Comparison of ENCODE assay signal across 1 cellular context in genomic region chr11:124673333-124674167, GRCh38.
TF ChIP-seq lines count a peak whose summit lies in the region.

A gene with protein sequence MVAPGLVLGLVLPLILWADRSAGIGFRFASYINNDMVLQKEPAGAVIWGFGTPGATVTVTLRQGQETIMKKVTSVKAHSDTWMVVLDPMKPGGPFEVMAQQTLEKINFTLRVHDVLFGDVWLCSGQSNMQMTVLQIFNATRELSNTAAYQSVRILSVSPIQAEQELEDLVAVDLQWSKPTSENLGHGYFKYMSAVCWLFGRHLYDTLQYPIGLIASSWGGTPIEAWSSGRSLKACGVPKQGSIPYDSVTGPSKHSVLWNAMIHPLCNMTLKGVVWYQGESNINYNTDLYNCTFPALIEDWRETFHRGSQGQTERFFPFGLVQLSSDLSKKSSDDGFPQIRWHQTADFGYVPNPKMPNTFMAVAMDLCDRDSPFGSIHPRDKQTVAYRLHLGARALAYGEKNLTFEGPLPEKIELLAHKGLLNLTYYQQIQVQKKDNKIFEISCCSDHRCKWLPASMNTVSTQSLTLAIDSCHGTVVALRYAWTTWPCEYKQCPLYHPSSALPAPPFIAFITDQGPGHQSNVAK (minus strand): TSS chr11:124673739. CDS start chr11:124673708, 31 bp downstream.
TSS of gene SPA17 (plus strand) at chr11:124673904. CDS start at chr11:124675265, 1,361 bp downstream.

TF ChIP-seq in HepG2, 621 proteins besides CTCF, POLR2A, EP300 and RAD21 (continued from another document and continues in another):
- TF ChIP-seq THAP9 (CRISPR knock-in tag; IDR thresholded peaks at IDR 0.05; ENCODE audit: borderline replicate concordance) = peak; percentile 70
- 0 out of 2 replicates have a peak, but pooled peaks have one; percentile 52 for TF ChIP-seq HMG20B (CRISPR knock-in tag; conservative IDR thresholded peaks at IDR 0.05)
- TF ChIP-seq KMT2A (CRISPR knock-in tag; IDR thresholded peaks at IDR 0.05) = peak; percentile 47; the same call in 1 of the 2 replicates
- peak; percentile 53; the same call in 1 of the 2 replicates for TF ChIP-seq ARID5B (CRISPR knock-in tag; IDR thresholded peaks at IDR 0.05)
- TF ChIP-seq ZNF761 (CRISPR knock-in tag; conservative IDR thresholded peaks at IDR 0.05) = 0 out of 2 replicates have a peak, but pooled peaks have one; percentile 64
- no peak for TF ChIP-seq SKI (IDR thresholded peaks at IDR 0.05; ENCODE audit: partially characterized antibody)
- no peak for TF ChIP-seq ZNF414 (CRISPR knock-in tag; IDR thresholded peaks at IDR 0.05)
- TF ChIP-seq ARID2 (CRISPR knock-in tag; IDR thresholded peaks at IDR 0.05; ENCODE audit: borderline replicate concordance) = no peak
- TF ChIP-seq ZSCAN31 (CRISPR knock-in tag; IDR thresholded peaks at IDR 0.05; ENCODE audit: low read depth) = 0 out of 2 replicates have a peak, but pooled peaks have one; percentile 53
- TF ChIP-seq ZNF841 (CRISPR knock-in tag; IDR thresholded peaks at IDR 0.05; ENCODE audit: borderline replicate concordance) = no peak
- no peak for TF ChIP-seq FOXO1 (CRISPR knock-in tag; IDR thresholded peaks at IDR 0.05)
- TF ChIP-seq JUN (CRISPR knock-in tag; IDR thresholded peaks at IDR 0.05) = 0 out of 2 replicates have a peak, but pooled peaks have one; percentile 14
- no peak for TF ChIP-seq NFE2L2 (IDR thresholded peaks at IDR 0.05; ENCODE audit: low read length)
- no peak for TF ChIP-seq ZNF83 (CRISPR knock-in tag; IDR thresholded peaks at IDR 0.05; ENCODE audit: borderline replicate concordance)
- TF ChIP-seq ZNF737 (CRISPR knock-in tag; IDR thresholded peaks at IDR 0.05; ENCODE audit: borderline replicate concordance) = no peak
- TF ChIP-seq PITX1 (CRISPR knock-in tag; IDR thresholded peaks at IDR 0.05) = 0 out of 2 replicates have a peak, but pooled peaks have one; percentile 62
- TF ChIP-seq HNRNPL (IDR thresholded peaks at IDR 0.05; ENCODE audit: low read depth, low read length) = no peak
- TF ChIP-seq ZNF431 (CRISPR knock-in tag; IDR thresholded peaks at IDR 0.05; ENCODE audit: borderline replicate concordance, low read depth) = no peak
- peak; percentile 99 for TF ChIP-seq ZNF362 (CRISPR knock-in tag; IDR thresholded peaks at IDR 0.05; ENCODE audit: borderline replicate concordance)
- no peak for TF ChIP-seq NR1H2 (CRISPR knock-in tag; IDR thresholded peaks at IDR 0.05; ENCODE audit: borderline replicate concordance, low read depth)
- no peak for TF ChIP-seq HMGXB3 (CRISPR knock-in tag; IDR thresholded peaks at IDR 0.05; ENCODE audit: borderline replicate concordance)
- peak; percentile 38; the same call in 1 of the 2 replicates for TF ChIP-seq BCL6 (CRISPR knock-in tag; IDR thresholded peaks at IDR 0.05)
- no peak for TF ChIP-seq ZNF629 (CRISPR knock-in tag; conservative IDR thresholded peaks at IDR 0.05)
- TF ChIP-seq NFIC (IDR thresholded peaks at IDR 0.05; ENCODE audit: low read length) = no peak
- no peak for TF ChIP-seq HNRNPUL1 (IDR thresholded peaks at IDR 0.05; ENCODE audit: low read depth, low read length)
- no peak for TF ChIP-seq TRAFD1 (CRISPR knock-in tag; IDR thresholded peaks at IDR 0.05; ENCODE audit: borderline replicate concordance)
- TF ChIP-seq SP140L (CRISPR knock-in tag; IDR thresholded peaks at IDR 0.05; ENCODE audit: borderline replicate concordance) = no peak
- no peak for TF ChIP-seq ZNF451 (CRISPR knock-in tag; IDR thresholded peaks at IDR 0.05)
- peak; percentile 64; the same call in 1 of the 2 replicates for TF ChIP-seq THAP11 (CRISPR knock-in tag; IDR thresholded peaks at IDR 0.05)
- no peak for TF ChIP-seq SMAD1 (CRISPR knock-in tag; IDR thresholded peaks at IDR 0.05; ENCODE audit: borderline replicate concordance, low read depth)
- no peak for TF ChIP-seq NPAS2 (CRISPR knock-in tag; IDR thresholded peaks at IDR 0.05; ENCODE audit: borderline replicate concordance)
- TF ChIP-seq SOX6 (IDR thresholded peaks at IDR 0.05) = no peak
- TF ChIP-seq SOX6 (CRISPR knock-in tag; IDR thresholded peaks at IDR 0.05) = peak; percentile 71
- TF ChIP-seq KDM2A (CRISPR knock-in tag; IDR thresholded peaks at IDR 0.05; ENCODE audit: borderline replicate concordance, low read depth) = peak; percentile 80; the same call in 1 of the 2 replicates
- peak; percentile 47; the same call in 1 of the 2 replicates for TF ChIP-seq TFAP4 (IDR thresholded peaks at IDR 0.05; ENCODE audit: borderline replicate concordance, low read depth)
- no peak for TF ChIP-seq PLRG1 (conservative IDR thresholded peaks at IDR 0.05)
- 0 out of 2 replicates have a peak, but pooled peaks have one; percentile 27 for TF ChIP-seq EEA1 (CRISPR knock-in tag; IDR thresholded peaks at IDR 0.05; ENCODE audit: borderline replicate concordance)
- no peak for TF ChIP-seq ZBTB3 (CRISPR knock-in tag; IDR thresholded peaks at IDR 0.05; ENCODE audit: borderline replicate concordance, low read depth)
- TF ChIP-seq ZNF33A (CRISPR knock-in tag; IDR thresholded peaks at IDR 0.05; ENCODE audit: borderline replicate concordance) = no peak
- 0 out of 2 replicates have a peak, but pooled peaks have one; percentile 29 for TF ChIP-seq NR2C2 (CRISPR knock-in tag; IDR thresholded peaks at IDR 0.05; ENCODE audit: borderline replicate concordance)
- TF ChIP-seq FOSL1 (CRISPR knock-in tag; IDR thresholded peaks at IDR 0.05; ENCODE audit: borderline replicate concordance) = no peak
- TF ChIP-seq KLF16 (CRISPR knock-in tag; IDR thresholded peaks at IDR 0.05) = peak in 1 of 2 experiments; percentile 91; a peak in 2 of 4 replicates
- TF ChIP-seq RARG (CRISPR knock-in tag; IDR thresholded peaks at IDR 0.05; ENCODE audit: low read depth) = no peak
- peak; percentile 90 for TF ChIP-seq SAP130 (CRISPR knock-in tag; IDR thresholded peaks at IDR 0.05; ENCODE audit: low read depth)
